15 cellular contexts compared by ENCODE assay signal in the genomic region with DNA sequence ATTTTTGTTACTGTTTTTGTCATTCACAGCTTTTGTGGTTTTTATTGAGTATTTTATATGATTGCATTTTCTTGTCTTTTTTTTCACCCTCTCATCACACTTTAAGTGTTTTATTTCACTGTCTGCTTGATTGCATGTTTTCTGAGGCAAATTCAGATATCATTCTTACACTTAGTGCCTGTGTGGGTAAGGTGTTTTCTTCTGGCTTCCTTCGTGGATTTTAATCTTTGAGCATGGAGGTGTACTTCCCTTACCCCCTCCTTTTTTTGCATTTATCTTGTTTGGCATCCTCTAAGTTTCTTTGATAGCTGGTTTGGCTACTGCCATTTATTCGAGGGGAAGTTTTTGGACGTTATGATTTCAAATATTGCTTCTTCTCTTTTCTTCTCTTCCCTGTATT.
"Had no signal": no experiment of that assay in that cellular context is flagged by ENCODE, and none has a peak within 500 bp of the region (broad histone marks: within the 10 kb centered on the region; RNA-seq: fewer than 3 reads in every experiment).

No MANE protein-coding gene starts in this region.

- H3K4me3 Mint-ChIP-seq: activated T-cell treated with anti-CD3 and anti-CD28 coated beads, Interleukin-2, amount 50 U/mL, for 24 hours; stimulated activated memory B cell treated with anti-CD40 and anti-IgM and Interleukin-4, amounts not matched to agents 10 μg/mL and 1 μg/mL and 100 μg/mL, for 72 hours had no signal

- H3K9ac ChIP-seq: parathyroid adenoma had no signal

- H3K9me3 ChIP-seq: lower lobe of right lung, thyroid gland, uterus had no signal

- ATAC-seq: left cardiac atrium; lower lobe of right lung; stimulated activated memory B cell treated with anti-CD40 and anti-IgM and Interleukin-4, amounts not matched to agents 10 μg/mL and 1 μg/mL and 100 μg/mL, for 72 hours had no signal

- H3K27me3 Mint-ChIP-seq: activated T-cell treated with anti-CD3 and anti-CD28 coated beads, Interleukin-2, amount 50 U/mL, for 24 hours; stimulated activated memory B cell treated with anti-CD40 and anti-IgM and Interleukin-4, amounts not matched to agents 10 μg/mL and 1 μg/mL and 100 μg/mL, for 72 hours had no signal

- H3K9me3 Mint-ChIP-seq: activated T-cell treated with anti-CD3 and anti-CD28 coated beads, Interleukin-2, amount 50 U/mL, for 24 hours; stimulated activated memory B cell treated with anti-CD40 and anti-IgM and Interleukin-4, amounts not matched to agents 10 μg/mL and 1 μg/mL and 100 μg/mL, for 72 hours had no signal

- H3K4me1 ChIP-seq: parathyroid adenoma, uterus had no signal

- H3K27me3 ChIP-seq: thyroid gland, uterus had no signal

- H3K27ac Mint-ChIP-seq: activated T-cell treated with anti-CD3 and anti-CD28 coated beads, Interleukin-2, amount 50 U/mL, for 24 hours; stimulated activated memory B cell treated with anti-CD40 and anti-IgM and Interleukin-4, amounts not matched to agents 10 μg/mL and 1 μg/mL and 100 μg/mL, for 72 hours had no signal

- H3K27ac ChIP-seq: epithelial cell of prostate, lower lobe of right lung, parathyroid adenoma, thyroid gland, uterus had no signal

- DNase-seq: activated CD4-positive, alpha-beta T cell treated with anti-CD3 and anti-CD28 coated beads for 1 hour; activated CD4-positive, alpha-beta T cell treated with anti-CD3 and anti-CD28 coated beads, Interleukin-2, amount 50 U/mL, for 48 hours; activated effector memory CD4-positive, alpha-beta T cell treated with Interleukin-2 at 50 U/mL for 16 hours; activated T-cell treated with anti-CD3 and anti-CD28 coated beads, Interleukin-2, amount 50 U/mL, for 24 hours; foreskin melanocyte; head of caudate nucleus; left cardiac atrium; lower lobe of right lung; retina; stimulated activated CD4-positive, alpha-beta T cell treated with anti-CD3 and anti-CD28 coated beads, Interleukin-2, amount 100 ng/mL, for 48 hours; thyroid gland; uterus had no signal

- H2AFZ ChIP-seq: parathyroid adenoma had no signal
